14 cellular contexts compared by ENCODE assay signal in the genomic region with DNA sequence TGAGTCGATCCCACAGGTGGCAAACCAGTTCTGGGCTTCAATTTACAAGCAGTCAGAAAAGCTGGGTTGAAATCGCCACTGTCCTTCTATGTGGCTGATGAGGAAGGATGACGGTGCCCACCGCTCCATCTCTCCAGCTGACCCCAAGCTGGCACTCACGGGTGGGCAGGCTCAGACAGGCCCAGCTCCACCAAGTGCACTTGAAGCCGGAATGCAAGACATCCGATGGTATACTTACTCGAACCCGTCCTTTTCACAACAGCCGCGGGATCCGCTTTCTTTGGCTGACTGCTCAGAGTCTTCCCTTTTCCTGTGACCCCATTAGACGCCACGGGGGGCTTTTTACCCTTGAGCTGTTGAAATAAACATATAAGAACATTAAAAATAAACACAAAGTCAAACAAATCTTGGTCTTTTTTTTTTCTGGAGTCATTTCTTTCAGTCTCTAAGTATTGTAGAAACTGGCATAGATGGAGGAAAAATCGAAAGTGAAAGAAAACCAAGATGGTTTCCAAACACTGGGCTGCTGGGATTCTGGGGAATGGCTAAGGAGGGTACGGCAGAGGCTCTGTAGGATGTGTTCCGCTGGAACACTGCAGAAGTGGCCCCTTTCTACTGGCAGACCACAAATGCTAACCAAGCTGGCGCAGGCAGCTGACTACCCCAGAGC.
A peak's percentile ranks its signal among the peaks of the same experiment; 100 is the strongest.
DNase-seq lines count a peak whose midpoint lies in the region; ATAC-seq and TF ChIP-seq lines count a peak whose summit lies in the region.
"Had no signal": no experiment of that assay in that cellular context is flagged by ENCODE, and none has a peak within 500 bp of the region (broad histone marks: within the 10 kb centered on the region; RNA-seq: fewer than 3 reads in every experiment).

No MANE protein-coding gene starts in this region.

- H3K9ac ChIP-seq in mucosa of rectum (ENCODE audit: low read depth in 1 of 2, low read length in 2 of 2) = peak overlapping the region in 1 of 2 donors; percentile 10
- H3K9ac ChIP-seq: BLaER1 treated with 17β-estradiol and CSF1 and Interleukin-3, amounts not matched to agents 10 nM and 100 nM had no signal

- peaks cover 12 to 54% (median 35%) of the 10 kb centered on the region in 12 donors for H3K4me1 ChIP-seq in heart left ventricle
- H3K4me1 ChIP-seq in mucosa of rectum (ENCODE audit: control insufficient read depth in 2 of 2, insufficient read depth in 2 of 2, low read length in 2 of 2) = peaks cover 14 to 43% of the 10 kb centered on the region in 2 donors
- peaks cover 11 to 29% (median 15%) of the 10 kb centered on the region in 4 donors for H3K4me1 ChIP-seq in upper lobe of left lung

- H3K27ac ChIP-seq in heart left ventricle = peak overlapping the region in 10 of 12 donors; percentile 12 to 72 (median 52)
- peak overlapping the region; percentile 45 to 58 for H3K27ac ChIP-seq in mucosa of rectum (ENCODE audit: low read depth in 2 of 2, low read length in 2 of 2)
- peak overlapping the region; percentile 40 to 86 (median 64) for H3K27ac ChIP-seq in upper lobe of left lung
- H3K27ac ChIP-seq: BLaER1 treated with 17β-estradiol and CSF1 and Interleukin-3, amounts not matched to agents 10 nM and 100 nM had no signal

- intact Hi-C loops in heart left ventricle (cut with DNase I) = loop anchor here in 1 of 10 donors (10.0 kb wide), 1 partner anchor 206 kb away; no protein-coding TSS in a partner anchor
- intact Hi-C loops in cardiac septum (cut with DNase I) = no loop called here

- H3K36me3 ChIP-seq in heart left ventricle = peaks cover 0 to 45% (median 26%) of the 10 kb centered on the region in 9 donors
- H3K36me3 ChIP-seq in mucosa of rectum (ENCODE audit: control insufficient read depth in 2 of 2, insufficient read depth in 2 of 2, low read length in 2 of 2) = peaks cover 25 to 34% of the 10 kb centered on the region in 2 donors
- H3K36me3 ChIP-seq in upper lobe of left lung = peaks cover 0 to 32% (median 8%) of the 10 kb centered on the region in 4 donors

- H3K4me3 ChIP-seq in heart left ventricle (peak overlapping the region in 9 of 12 donors; percentile 16 to 47 (median 27)), choroid plexus epithelial cell (ENCODE audit: low read depth, low read length) (peak overlapping the region; percentile 39), mucosa of rectum (ENCODE audit: low read length in 2 of 2) (peak overlapping the region; percentile 26 to 44), upper lobe of left lung (peak overlapping the region in 3 of 4 donors; percentile 12 to 30 (median 29))
- H3K4me3 ChIP-seq: BLaER1 treated with 17β-estradiol and CSF1 and Interleukin-3, amounts not matched to agents 10 nM and 100 nM had no signal

- WGBS in heart left ventricle, 4 donors = 77 to 86% (median 77%) methylated on average over 18 of the region's 18 CpGs
- 74 to 78% methylated on average over 15 to 18 of the region's 18 CpGs for WGBS in upper lobe of left lung, 2 donors

- TF ChIP-seq POLR2A in heart left ventricle (IDR thresholded peaks at IDR 0.05) (no peak), upper lobe of left lung (IDR thresholded peaks at IDR 0.05) (no peak)

- ATAC-seq in heart left ventricle (no peak), upper lobe of left lung (ENCODE audit: low FRiP score in 2 of 2) (no peak), GM21737 (IDR thresholded peaks at IDR 0.05; ENCODE audit: unreplicated experiment) (no peak), GM19324 (IDR thresholded peaks at IDR 0.05; ENCODE audit: low FRiP score, unreplicated experiment) (no peak)
- ATAC-seq: esophagus mucosa; naive thymus-derived CD4-positive, alpha-beta T cell had no signal

- H3K27me3 ChIP-seq in heart left ventricle (no peaks in the 10 kb centered on the region), mucosa of rectum (ENCODE audit: control insufficient read depth in 2 of 2, insufficient read depth in 2 of 2, low read length in 2 of 2) (no peaks in the 10 kb centered on the region), upper lobe of left lung (no peaks in the 10 kb centered on the region)
- H3K27me3 ChIP-seq: BLaER1 treated with 17β-estradiol and CSF1 and Interleukin-3, amounts not matched to agents 10 nM and 100 nM had no signal

- DNase-seq in heart left ventricle = peak in 1 of 5 donors; percentile 10
- no peak for DNase-seq in cardiac septum (ENCODE audit: low spot score)
- DNase-seq in choroid plexus epithelial cell (ENCODE audit: low read depth) = peak; percentile 63
- DNase-seq in upper lobe of left lung = no peak
- no peak for DNase-seq in stimulated activated CD4-positive, alpha-beta T cell treated with anti-CD3 and anti-CD28 coated beads, Interleukin-1b, Interleukin-23, amount 100 ng/mL, for 48 hours
- DNase-seq: naive thymus-derived CD4-positive, alpha-beta T cell; NCI-H2171; stimulated activated CD4-positive, alpha-beta T cell treated with anti-CD3 and anti-CD28 coated beads, Interleukin-12 subunit alpha, Interleukin-12 subunit beta, amount 100 ng/mL, for 4 hours; stimulated activated CD8-positive, alpha-beta memory T cell treated with anti-CD3 and anti-CD28 coated beads, Interleukin-4, amount 100 ng/mL, for 48 hours had no signal

- no peaks in the 10 kb centered on the region for H3K9me3 ChIP-seq in heart left ventricle
- no peaks in the 10 kb centered on the region for H3K9me3 ChIP-seq in mucosa of rectum (ENCODE audit: control insufficient read depth in 2 of 2, low read length in 2 of 2)
- H3K9me3 ChIP-seq in upper lobe of left lung = no peaks in the 10 kb centered on the region

- TF ChIP-seq EP300 in upper lobe of left lung (IDR thresholded peaks at IDR 0.05) = no peak

- TF ChIP-seq CTCF in heart left ventricle (IDR thresholded peaks at IDR 0.05) = no peak
- TF ChIP-seq CTCF in choroid plexus epithelial cell (conservative IDR thresholded peaks at IDR 0.05; ENCODE audit: low read depth, low read length) = no peak
- no peak for TF ChIP-seq CTCF in upper lobe of left lung (IDR thresholded peaks at IDR 0.05)
